ENCODE assay signal across 1 cellular context in the genomic region with DNA sequence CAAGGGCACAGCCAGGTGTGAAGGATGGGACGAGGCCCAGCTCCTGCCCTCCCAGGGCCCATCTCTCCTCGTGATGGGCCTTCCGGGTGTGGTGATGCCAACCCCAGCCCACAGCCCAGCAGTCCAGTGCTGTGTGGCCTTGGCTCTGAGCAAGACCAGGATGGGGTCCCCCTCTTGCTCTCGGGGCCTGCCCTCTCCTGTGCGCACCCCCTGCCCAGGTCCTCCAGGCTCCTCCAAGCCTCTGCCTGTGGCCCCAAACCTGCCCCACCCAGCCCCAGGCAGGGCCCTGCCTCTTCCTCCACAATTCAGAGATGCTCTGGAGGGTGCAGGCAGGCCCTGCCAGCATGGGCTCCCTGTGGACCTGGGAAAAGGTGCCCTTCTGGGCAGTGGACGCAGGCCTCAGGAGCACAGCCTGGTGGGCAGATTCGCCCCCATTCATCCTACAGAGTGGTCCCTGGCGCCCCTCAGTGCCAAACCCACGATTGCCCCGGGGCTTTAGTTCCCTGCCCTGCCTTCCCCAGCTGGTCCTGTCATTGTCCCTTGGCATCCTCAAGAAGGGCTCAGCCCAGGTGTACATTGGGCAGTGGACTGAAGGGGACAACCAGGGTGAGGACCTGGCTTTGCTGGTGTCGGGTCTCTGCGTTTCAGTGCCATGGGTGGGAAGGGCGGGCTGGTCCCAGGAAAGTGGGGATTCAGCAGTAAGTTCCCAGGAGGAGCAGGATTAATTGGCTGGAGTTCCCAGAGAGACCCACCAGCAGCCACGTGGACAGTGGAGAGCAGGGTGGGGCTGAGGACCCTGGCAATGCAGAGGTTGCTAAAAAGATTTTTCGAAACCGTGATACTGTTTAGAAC.
TF ChIP-seq lines count a peak whose summit lies in the region.

No MANE protein-coding gene starts in this region.

TF ChIP-seq in H1, 55 proteins besides CTCF, POLR2A, EP300 and RAD21:
- TF ChIP-seq SP4 (IDR thresholded peaks at IDR 0.05; ENCODE audit: low read length): no peak
- no peak for TF ChIP-seq SRF (IDR thresholded peaks at IDR 0.05; ENCODE audit: low read depth, low read length)
- no peak for TF ChIP-seq CTBP2 (IDR thresholded peaks at IDR 0.05; ENCODE audit: borderline replicate concordance, insufficient read depth, insufficient read length, low read length)
- no peak for TF ChIP-seq RFX5 (IDR thresholded peaks at IDR 0.05; ENCODE audit: borderline replicate concordance, low read depth, low read length)
